ENCODE assay signal across 14 cellular contexts in genomic region chr1:85225624-85226380, GRCh38. TPM values are rescaled to one million over a fixed set of nuclear protein-coding genes. Genes with fewer than 3 reads are reported as not detected.
DNase-seq lines count a peak whose midpoint lies in the region; ATAC-seq and TF ChIP-seq lines count a peak whose summit lies in the region.
"Had no signal": no experiment of that assay in that cellular context is flagged by ENCODE, and none has a peak within 500 bp of the region (broad histone marks: within the 10 kb centered on the region; RNA-seq: fewer than 3 reads in every experiment).

No MANE protein-coding gene starts in this region.

- peak overlapping the region; percentile 44 to 85 (median 75) for H3K27ac ChIP-seq in heart left ventricle
- peak overlapping the region; percentile 78 to 86 (median 84) for H3K27ac ChIP-seq in body of pancreas
- H3K27ac ChIP-seq in mesendoderm (ENCODE audit: low read depth, low read length): no peak overlapping the region
- H3K27ac ChIP-seq in urinary bladder (ENCODE audit: low read depth): peak overlapping the region; percentile 74

- no peak overlapping the region for H4K8ac ChIP-seq in mesendoderm (ENCODE audit: low read depth, low read length)

- peak overlapping the region; percentile 30 for H3K18ac ChIP-seq in mesendoderm (ENCODE audit: low read length)

- H3K79me2 ChIP-seq in mesendoderm (ENCODE audit: control insufficient read depth, insufficient read depth, low read length): no peaks in the 10 kb centered on the region

- H3K27ac Mint-ChIP-seq in activated T-helper 2 cell treated with anti-CD3 and anti-CD28 coated beads, Interferon-gamma antibody, Interleukin-2, Interleukin-4, amounts not matched to agents 10 μg/mL and 5 μg/mL and 100 μg/mL, durations not matched to agents 14 hours and 24 hours and 36 hours: no peak overlapping the region
- H3K27ac Mint-ChIP-seq: stimulated activated memory B cell treated with anti-CD40 and anti-IgM and Interleukin-4, amounts not matched to agents 10 μg/mL and 1 μg/mL and 100 μg/mL, for 72 hours had no signal

- H3K9me3 ChIP-seq in heart left ventricle: no peaks in the 10 kb centered on the region
- H3K9me3 ChIP-seq in body of pancreas: no peaks in the 10 kb centered on the region

- no peak overlapping the region for H3K4me3 Mint-ChIP-seq in activated T-helper 2 cell treated with anti-CD3 and anti-CD28 coated beads, Interferon-gamma antibody, Interleukin-2, Interleukin-4, amounts not matched to agents 10 μg/mL and 5 μg/mL and 100 μg/mL, durations not matched to agents 14 hours and 24 hours and 36 hours (ENCODE audit: low read depth)
- H3K4me3 Mint-ChIP-seq: neural crest cell; stimulated activated memory B cell treated with anti-CD40 and anti-IgM and Interleukin-4, amounts not matched to agents 10 μg/mL and 1 μg/mL and 100 μg/mL, for 72 hours had no signal

- TF ChIP-seq CTCF in heart left ventricle (IDR thresholded peaks at IDR 0.05) (no peak), body of pancreas (IDR thresholded peaks at IDR 0.05) (no peak)

- WGBS in heart left ventricle, 4 donors: 32 to 39% (median 35%) methylated on average over 5 of the region's 5 CpGs
- WGBS in body of pancreas, 2 donors: 23 to 32% methylated on average over 5 of the region's 5 CpGs
- no CpG with 5 or more reads among the region's 5 CpGs for WGBS in mesendoderm (ENCODE audit: extremely low coverage, insufficient coverage, low lambda C conversion rate)
- 27% methylated on average over 5 of the region's 5 CpGs for WGBS in urinary bladder

- no peak overlapping the region for H2AK5ac ChIP-seq in mesendoderm (ENCODE audit: low read length)

- H3K4me1 ChIP-seq in heart left ventricle: peaks cover 0 to 33% (median 13%) of the 10 kb centered on the region in 12 donors
- peaks cover 58% of the 10 kb centered on the region for H3K4me1 ChIP-seq in body of pancreas
- H3K4me1 ChIP-seq in mesendoderm (ENCODE audit: control insufficient read depth, low read depth, low read length): peaks cover 4% of the 10 kb centered on the region
- no peaks in the 10 kb centered on the region for H3K4me1 ChIP-seq in urinary bladder (ENCODE audit: insufficient read depth)

- no peaks in the 10 kb centered on the region for H3K79me1 ChIP-seq in mesendoderm (ENCODE audit: low read length)

- peak in 2 of 4 donors; percentile 19 to 28 for ATAC-seq in heart left ventricle
- ATAC-seq in Right ventricle myocardium superior (ENCODE audit: poor library complexity): no peak
- peak; percentile 25 for ATAC-seq in body of pancreas
- ATAC-seq: stimulated activated memory B cell treated with anti-CD40 and anti-IgM and Interleukin-4, amounts not matched to agents 10 μg/mL and 1 μg/mL and 100 μg/mL, for 72 hours had no signal

- H3K36me3 ChIP-seq in heart left ventricle: no peaks in the 10 kb centered on the region
- H3K36me3 ChIP-seq in body of pancreas (replicated peaks in 1 of 2; ENCODE audit: insufficient read depth in 1 of 2, low read depth in 2 of 2): no peaks in the 10 kb centered on the region
- H3K36me3 ChIP-seq in mesendoderm (ENCODE audit: control insufficient read depth, insufficient read depth, low read length): no peaks in the 10 kb centered on the region
- no peaks in the 10 kb centered on the region for H3K36me3 ChIP-seq in urinary bladder (ENCODE audit: insufficient read depth)

- H3K4me3 ChIP-seq in heart left ventricle (no peak overlapping the region), body of pancreas (no peak overlapping the region), mesendoderm (ENCODE audit: low read length) (no peak overlapping the region), urinary bladder (ENCODE audit: low read depth, low read length) (no peak overlapping the region)

- H3K36me3 Mint-ChIP-seq in activated T-helper 2 cell treated with anti-CD3 and anti-CD28 coated beads, Interferon-gamma antibody, Interleukin-2, Interleukin-4, amounts not matched to agents 10 μg/mL and 5 μg/mL and 100 μg/mL, durations not matched to agents 14 hours and 24 hours and 36 hours (ENCODE audit: low read depth): no peaks in the 10 kb centered on the region
- H3K36me3 Mint-ChIP-seq: stimulated activated memory B cell treated with anti-CD40 and anti-IgM and Interleukin-4, amounts not matched to agents 10 μg/mL and 1 μg/mL and 100 μg/mL, for 72 hours had no signal

- no peak overlapping the region for H3K56ac ChIP-seq in mesendoderm (ENCODE audit: low read length)

- DNase-seq in heart left ventricle (no peak), Right ventricle myocardium superior (no peak), body of pancreas (no peak), mesendoderm (peak; percentile 65), hepatic stellate cell (ENCODE audit: low spot score) (no peak), superior temporal gyrus (ENCODE audit: extremely low spot score) (no peak)
- no peak for DNase-seq in activated T-helper 2 cell treated with anti-CD3 and anti-CD28 coated beads, Interferon-gamma antibody, Interleukin-2, Interleukin-4, amounts not matched to agents 10 μg/mL and 5 μg/mL and 100 μg/mL, durations not matched to agents 14 hours and 24 hours and 36 hours (ENCODE audit: low spot score)
- DNase-seq: activated CD8-positive, alpha-beta memory T cell treated with anti-CD3 and anti-CD28 coated beads, Interleukin-2, amount 50 U/mL, for 48 hours; amygdala; DND-41; T1000 had no signal

- H3K27me3 Mint-ChIP-seq in activated T-helper 2 cell treated with anti-CD3 and anti-CD28 coated beads, Interferon-gamma antibody, Interleukin-2, Interleukin-4, amounts not matched to agents 10 μg/mL and 5 μg/mL and 100 μg/mL, durations not matched to agents 14 hours and 24 hours and 36 hours (ENCODE audit: low read depth): peaks cover 29% of the 10 kb centered on the region

- intact Hi-C loops in heart left ventricle (cut with DNase I) (loop anchor here in 1 of 10 donors (2.0 kb wide), 1 partner anchor 25 kb away; the partner anchor contains the start of gene SYDE2), Right ventricle myocardium superior (cut with DNase I) (no loop called here), body of pancreas (cut with DNase I) (no loop called here)
- intact Hi-C loops in activated T-helper 2 cell treated with anti-CD3 and anti-CD28 coated beads, Interferon-gamma antibody, Interleukin-2, Interleukin-4, amounts not matched to agents 10 μg/mL and 5 μg/mL and 100 μg/mL, durations not matched to agents 14 hours and 24 hours and 36 hours (cut with micrococcal nuclease): no loop called here

- no peak overlapping the region for H3K9ac ChIP-seq in mesendoderm (ENCODE audit: low read length)

- H3K4me1 Mint-ChIP-seq in activated T-helper 2 cell treated with anti-CD3 and anti-CD28 coated beads, Interferon-gamma antibody, Interleukin-2, Interleukin-4, amounts not matched to agents 10 μg/mL and 5 μg/mL and 100 μg/mL, durations not matched to agents 14 hours and 24 hours and 36 hours (ENCODE audit: low read depth): no peaks in the 10 kb centered on the region
- H3K4me1 Mint-ChIP-seq: stimulated activated memory B cell treated with anti-CD40 and anti-IgM and Interleukin-4, amounts not matched to agents 10 μg/mL and 1 μg/mL and 100 μg/mL, for 72 hours had no signal

- no peak overlapping the region for H3K4ac ChIP-seq in mesendoderm (ENCODE audit: low read depth, low read length)

- no peak overlapping the region for H2BK120ac ChIP-seq in mesendoderm (ENCODE audit: low read depth, low read length)

- TF ChIP-seq POLR2A in heart left ventricle (IDR thresholded peaks at IDR 0.05): no peak
- no peak for TF ChIP-seq POLR2A in body of pancreas (IDR thresholded peaks at IDR 0.05)

- H2BK15ac ChIP-seq in mesendoderm (replicated peaks; ENCODE audit: low read depth): no peak overlapping the region

- no peaks in the 10 kb centered on the region for H3K9me3 Mint-ChIP-seq in activated T-helper 2 cell treated with anti-CD3 and anti-CD28 coated beads, Interferon-gamma antibody, Interleukin-2, Interleukin-4, amounts not matched to agents 10 μg/mL and 5 μg/mL and 100 μg/mL, durations not matched to agents 14 hours and 24 hours and 36 hours
- H3K9me3 Mint-ChIP-seq: neural crest cell; stimulated activated memory B cell treated with anti-CD40 and anti-IgM and Interleukin-4, amounts not matched to agents 10 μg/mL and 1 μg/mL and 100 μg/mL, for 72 hours had no signal

- H4K5ac ChIP-seq in mesendoderm (ENCODE audit: low read length): no peak overlapping the region

- H3K23ac ChIP-seq in mesendoderm (ENCODE audit: low read length): no peak overlapping the region

- no peak overlapping the region for H2BK5ac ChIP-seq in mesendoderm (ENCODE audit: low read length)

- H3K4me2 ChIP-seq in mesendoderm (ENCODE audit: low read length): no peak overlapping the region

- no peaks in the 10 kb centered on the region for H3K27me3 ChIP-seq in heart left ventricle
- no peaks in the 10 kb centered on the region for H3K27me3 ChIP-seq in body of pancreas
- no peaks in the 10 kb centered on the region for H3K27me3 ChIP-seq in mesendoderm (ENCODE audit: insufficient read depth, low read length, poor library complexity)

RNA-seq across cellular contexts. Expression of gene SYDE2, which starts 25.0 kb away (rescaled TPM):
- 10 to 100 TPM; 15.1 to 25.8 (median 23.0) TPM for total RNA-seq in heart left ventricle
- 1 to 10 TPM; 2.4 to 6.0 TPM for polyA plus RNA-seq in heart left ventricle
- total RNA-seq in Right ventricle myocardium superior: 21.4 TPM
- 10 to 100 TPM; 12.2 to 17.5 TPM for total RNA-seq in body of pancreas
- 6.1 TPM for polyA plus RNA-seq in mesendoderm (2013, experiment 1 of 2)
- polyA plus RNA-seq in mesendoderm (2013, experiment 2 of 2): 6.5 TPM
- 54.0 TPM for total RNA-seq in urinary bladder
- 6.7 TPM for polyA plus RNA-seq in urinary bladder
- total RNA-seq in activated T-helper 2 cell treated with anti-CD3 and anti-CD28 coated beads, Interferon-gamma antibody, Interleukin-2, Interleukin-4, amounts not matched to agents 10 μg/mL and 5 μg/mL and 100 μg/mL, durations not matched to agents 14 hours and 24 hours and 36 hours: 1.9 and 2.1 TPM in 2 replicates

RNA-seq across cellular contexts. Expression of gene C1orf52, which starts 33.7 kb away (rescaled TPM):
- total RNA-seq in heart left ventricle (10 to 100 TPM; 11.4 to 23.2 (median 17.0) TPM), Right ventricle myocardium superior (17.8 TPM), body of pancreas (10 to 100 TPM in 1 of 2 donors, 1 to 10 TPM in 1; 6.6 to 20.2 TPM), urinary bladder (21.5 TPM)
- polyA plus RNA-seq in heart left ventricle (10 to 100 TPM; 16.5 to 22.6 TPM), urinary bladder (27.8 TPM)
- polyA plus RNA-seq in mesendoderm (2013, experiment 1 of 2): 41.1 TPM
- 40.5 TPM for polyA plus RNA-seq in mesendoderm (2013, experiment 2 of 2)
- total RNA-seq in activated T-helper 2 cell treated with anti-CD3 and anti-CD28 coated beads, Interferon-gamma antibody, Interleukin-2, Interleukin-4, amounts not matched to agents 10 μg/mL and 5 μg/mL and 100 μg/mL, durations not matched to agents 14 hours and 24 hours and 36 hours: 23.9 and 25.8 TPM in 2 replicates

RNA-seq across cellular contexts. Expression of gene BCL10, which starts 50.6 kb away (rescaled TPM):
- total RNA-seq in heart left ventricle (10 to 100 TPM in 4 of 9 donors, 1 to 10 TPM in 5; 6.9 to 20.4 (median 8.7) TPM), Right ventricle myocardium superior (7.9 TPM), body of pancreas (1 to 10 TPM; 4.9 to 9.3 TPM), urinary bladder (36.6 TPM)
- polyA plus RNA-seq in heart left ventricle (1 to 10 TPM; 3.4 to 5.9 TPM), urinary bladder (9.6 TPM)
- polyA plus RNA-seq in mesendoderm (2013, experiment 1 of 2): 11.1 TPM
- polyA plus RNA-seq in mesendoderm (2013, experiment 2 of 2): 12.0 TPM
- 24.4 and 27.4 TPM in 2 replicates for total RNA-seq in activated T-helper 2 cell treated with anti-CD3 and anti-CD28 coated beads, Interferon-gamma antibody, Interleukin-2, Interleukin-4, amounts not matched to agents 10 μg/mL and 5 μg/mL and 100 μg/mL, durations not matched to agents 14 hours and 24 hours and 36 hours
